11 cellular contexts compared by ENCODE assay signal in genomic region chr2:30361751-30362394, GRCh38.
DNase-seq lines count a peak whose midpoint lies in the region; ATAC-seq and TF ChIP-seq lines count a peak whose summit lies in the region.
"Had no signal": no experiment of that assay in that cellular context is flagged by ENCODE, and none has a peak within 500 bp of the region (broad histone marks: within the 10 kb centered on the region; RNA-seq: fewer than 3 reads in every experiment).

No MANE protein-coding gene starts in this region.

- no peaks in the 10 kb centered on the region for H3F3A ChIP-seq in MM.1S (ENCODE audit: insufficient read depth, low read length)

- no peak overlapping the region for H3K4me3 Mint-ChIP-seq in CD4-positive, alpha-beta T cell
- H3K4me3 Mint-ChIP-seq in endothelial cell (ENCODE audit: unreplicated experiment) (no peak overlapping the region), osteocyte (ENCODE audit: unreplicated experiment) (no peak overlapping the region)

- peak overlapping the region; percentile 57 for H3K27ac Mint-ChIP-seq in CD4-positive, alpha-beta T cell
- H3K27ac Mint-ChIP-seq in endothelial cell (ENCODE audit: unreplicated experiment), result peak overlapping the region; percentile 89
- H3K27ac Mint-ChIP-seq in osteocyte (ENCODE audit: unreplicated experiment), result peak overlapping the region; percentile 74

- no peaks in the 10 kb centered on the region for H3K27me3 Mint-ChIP-seq in CD4-positive, alpha-beta T cell
- H3K27me3 Mint-ChIP-seq in endothelial cell (ENCODE audit: unreplicated experiment) (peaks cover 8% of the 10 kb centered on the region), osteocyte (ENCODE audit: unreplicated experiment) (peaks cover 3% of the 10 kb centered on the region)

- intact Hi-C loops in CD4-positive, alpha-beta T cell (cut with DNase I, micrococcal nuclease), result no loop called here
- intact Hi-C loops in body of pancreas (cut with DNase I), result no loop called here

- no peaks in the 10 kb centered on the region for H3K9me3 ChIP-seq in CD4-positive, alpha-beta T cell (ENCODE audit: control insufficient read depth, low read length)
- no peaks in the 10 kb centered on the region for H3K9me3 ChIP-seq in body of pancreas
- no peaks in the 10 kb centered on the region for H3K9me3 ChIP-seq in MM.1S (replicated peaks; ENCODE audit: insufficient read depth, low read length)
- H3K9me3 ChIP-seq: gastrocnemius medialis had no signal

- no peak for TF ChIP-seq POLR2A in body of pancreas (IDR thresholded peaks at IDR 0.05)

- no peak overlapping the region for H3K4me3 ChIP-seq in body of pancreas
- H3K4me3 ChIP-seq in MM.1S (ENCODE audit: low read length), result no peak overlapping the region
- H3K4me3 ChIP-seq: gastrocnemius medialis had no signal

- no peaks in the 10 kb centered on the region for H3K9me3 Mint-ChIP-seq in CD4-positive, alpha-beta T cell
- H3K9me3 Mint-ChIP-seq in endothelial cell (ENCODE audit: unreplicated experiment), result no peaks in the 10 kb centered on the region
- no peaks in the 10 kb centered on the region for H3K9me3 Mint-ChIP-seq in osteocyte (ENCODE audit: unreplicated experiment)

- peaks cover 57% of the 10 kb centered on the region for H3K4me1 Mint-ChIP-seq in CD4-positive, alpha-beta T cell (ENCODE audit: low read depth)
- peaks cover 61% of the 10 kb centered on the region for H3K4me1 Mint-ChIP-seq in endothelial cell (ENCODE audit: unreplicated experiment)
- peaks cover 21% of the 10 kb centered on the region for H3K4me1 Mint-ChIP-seq in osteocyte (ENCODE audit: unreplicated experiment)

- no peak overlapping the region for H3K9ac ChIP-seq in MM.1S (ENCODE audit: low read length)

- H3K4me1 ChIP-seq in body of pancreas (peaks cover 34% of the 10 kb centered on the region), MM.1S (ENCODE audit: low read length) (no peaks in the 10 kb centered on the region)

- H3K36me3 ChIP-seq in body of pancreas (replicated peaks in 1 of 2; ENCODE audit: insufficient read depth in 1 of 2, low read depth in 2 of 2) (no peaks in the 10 kb centered on the region), MM.1S (replicated peaks; ENCODE audit: insufficient read depth, low read length) (no peaks in the 10 kb centered on the region)
- H3K36me3 ChIP-seq: gastrocnemius medialis had no signal

- H3K4me2 ChIP-seq in MM.1S (ENCODE audit: low read depth, low read length), result no peak overlapping the region

- TF ChIP-seq CTCF in CD4-positive, alpha-beta T cell (IDR thresholded peaks at IDR 0.05), result no peak
- TF ChIP-seq CTCF in endothelial cell (IDR thresholded peaks at IDR 0.05; ENCODE audit: unreplicated experiment) (no peak), osteocyte (IDR thresholded peaks at IDR 0.05) (no peak), body of pancreas (IDR thresholded peaks at IDR 0.05) (no peak), MM.1S (IDR thresholded peaks at IDR 0.05; ENCODE audit: low read length) (no peak)

- H2AFZ ChIP-seq in MM.1S (ENCODE audit: low read length), result no peak overlapping the region

- DNase-seq in CD4-positive, alpha-beta T cell, result no peak
- DNase-seq in HK-2 (ENCODE audit: unreplicated experiment) (peak; percentile 20), endothelial cell (ENCODE audit: low spot score) (no peak), osteocyte (ENCODE audit: extremely low spot score, unreplicated experiment) (no peak), UCSD-AML1 (lab: John Stamatoyannopoulos, UW; ENCODE audit: unreplicated experiment) (no peak), body of pancreas (no peak), MM.1S (no peak)
- DNase-seq: activated CD4-positive, alpha-beta T cell treated with anti-CD3 and anti-CD28 coated beads for 48 hours; DMS153; gastrocnemius medialis had no signal

- no peaks in the 10 kb centered on the region for H3K27me3 ChIP-seq in CD4-positive, alpha-beta T cell (ENCODE audit: control insufficient read depth, insufficient read depth, low read length)
- H3K27me3 ChIP-seq in body of pancreas, result no peaks in the 10 kb centered on the region
- H3K27me3 ChIP-seq in MM.1S (replicated peaks; ENCODE audit: insufficient read depth, low read length), result no peaks in the 10 kb centered on the region
- H3K27me3 ChIP-seq: gastrocnemius medialis had no signal

- H3K9me2 ChIP-seq in MM.1S (replicated peaks; ENCODE audit: insufficient read depth, low read length), result no peaks in the 10 kb centered on the region

- POLR2A ChIA-PET in CD4-positive, alpha-beta T cell (lab: Charles Lee), result interaction anchor here (1.1 to 2.2 kb wide), 8 partner anchors 10 to 215 kb away, joined by 3 to 13 read pairs (median 4); partner anchors contain the start of gene YPEL5

- no peaks in the 10 kb centered on the region for H4K20me1 ChIP-seq in MM.1S (ENCODE audit: insufficient read depth, low read length)

- ATAC-seq in CD4-positive, alpha-beta T cell (ENCODE audit: poor library complexity), result no peak
- ATAC-seq in body of pancreas (no peak), GM21576 (IDR thresholded peaks at IDR 0.05; ENCODE audit: unreplicated experiment) (no peak)
- ATAC-seq: gastrocnemius medialis had no signal

- WGBS in body of pancreas, 2 donors, result 81 to 87% methylated on average over 11 of the region's 11 CpGs

- no peak overlapping the region for H3K27ac ChIP-seq in CD4-positive, alpha-beta T cell (ENCODE audit: low read depth, low read length)
- H3K27ac ChIP-seq in body of pancreas (no peak overlapping the region), MM.1S (ENCODE audit: low read length) (no peak overlapping the region)

- CTCF ChIA-PET in CD4-positive, alpha-beta T cell (lab: Charles Lee), result interaction anchor here (0.8 to 1.3 kb wide), 2 partner anchors 27 to 153 kb away, joined by 3 to 4 read pairs; no protein-coding TSS in a partner anchor

- H3K79me2 ChIP-seq in MM.1S (ENCODE audit: low read length), result no peaks in the 10 kb centered on the region

- no peaks in the 10 kb centered on the region for H3K36me3 Mint-ChIP-seq in CD4-positive, alpha-beta T cell (ENCODE audit: low read depth)
- H3K36me3 Mint-ChIP-seq in endothelial cell (ENCODE audit: low read depth, unreplicated experiment), result peaks cover 3% of the 10 kb centered on the region
- no peaks in the 10 kb centered on the region for H3K36me3 Mint-ChIP-seq in osteocyte (ENCODE audit: unreplicated experiment)
